In the genomic region with DNA sequence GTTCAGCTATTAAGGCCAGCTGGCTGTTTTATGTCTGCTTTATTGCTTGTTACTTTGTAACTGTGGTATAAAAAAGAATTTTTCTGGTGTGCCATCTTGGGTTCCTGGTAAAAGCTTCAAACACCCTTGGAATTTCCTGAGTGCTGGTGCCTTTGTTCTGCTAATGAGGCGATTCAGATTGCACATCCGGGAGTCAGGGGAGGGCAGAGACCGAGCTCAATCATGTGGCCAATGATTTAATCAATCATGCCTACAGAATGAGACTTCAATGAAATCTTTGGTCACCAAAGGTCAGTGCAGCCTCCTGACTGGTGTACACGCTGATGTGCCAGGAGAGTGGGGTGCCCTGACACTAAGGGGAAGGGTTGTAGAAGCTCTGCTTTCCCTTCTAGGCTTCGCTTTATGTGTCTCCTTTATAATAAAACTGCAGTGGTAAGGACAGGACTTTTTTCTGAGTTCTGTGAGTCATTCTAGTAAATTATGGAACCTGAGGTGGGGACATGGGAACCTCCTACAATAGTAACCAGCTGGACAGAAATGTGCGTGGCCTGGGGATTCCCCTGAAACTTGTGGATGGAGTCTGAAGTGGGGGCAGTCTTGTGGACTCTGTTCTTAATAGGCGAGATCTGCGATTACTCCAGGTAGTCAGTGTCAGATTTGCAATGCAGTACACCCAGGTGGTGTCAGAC, we compare ENCODE assay signal across 13 cellular contexts.
DNase-seq lines count a peak whose midpoint lies in the region; ATAC-seq, FAIRE-seq and TF ChIP-seq lines count a peak whose summit lies in the region.
"Had no signal": no experiment of that assay in that cellular context is flagged by ENCODE, and none has a peak within 500 bp of the region (broad histone marks: within the 10 kb centered on the region; RNA-seq: fewer than 3 reads in every experiment).

No MANE protein-coding gene starts in this region.

- H4K8ac ChIP-seq in IMR-90 (ENCODE audit: low read depth in 2 of 2, low read length in 2 of 2), result no peak overlapping the region

- peaks cover 3% of the 10 kb centered on the region; the same call in 1 of the 2 replicates for H3K9me1 ChIP-seq in IMR-90 (ENCODE audit: insufficient read depth, low read length)
- no peaks in the 10 kb centered on the region for H3K9me1 ChIP-seq in endothelial cell of umbilical vein (replicated peaks; ENCODE audit: control insufficient read depth, extremely low read depth, insufficient read depth, low read length)

- H3K9me3 ChIP-seq in IMR-90 (ENCODE audit: control insufficient read depth, insufficient read depth, low read length) (no peaks in the 10 kb centered on the region), endothelial cell of umbilical vein (replicated peaks; ENCODE audit: control insufficient read depth, insufficient read depth, low read length) (no peaks in the 10 kb centered on the region), mucosa of descending colon (no peaks in the 10 kb centered on the region), esophagus muscularis mucosa (no peaks in the 10 kb centered on the region)
- H3K9me3 ChIP-seq: stomach had no signal

- no peak overlapping the region for H2BK5ac ChIP-seq in IMR-90 (ENCODE audit: low read depth, low read length, poor library complexity, severe bottlenecking)

- dilution Hi-C loops in IMR-90 (cut with HindIII; ENCODE audit: low sequenced_read_pairs, unreplicated experiment) (no loop called here), endothelial cell of umbilical vein (cut with MboI; ENCODE audit: extremely low pct_ligation_motif_present, low sequenced_read_pairs) (no loop called here)

- H3K27me3 ChIP-seq in IMR-90 (ENCODE audit: control insufficient read depth, insufficient read depth, low read length) (no peaks in the 10 kb centered on the region), endothelial cell of umbilical vein (ENCODE audit: control insufficient read depth in 2 of 2, insufficient read depth in 2 of 2, low read length in 2 of 2) (no peaks in the 10 kb centered on the region), esophagus muscularis mucosa (no peaks in the 10 kb centered on the region)
- H3K27me3 ChIP-seq: BLaER1 treated with 17β-estradiol and CSF1 and Interleukin-3, amounts not matched to agents 10 nM and 100 nM; stomach had no signal

- H2AK9ac ChIP-seq in IMR-90 (replicated peaks; ENCODE audit: low read depth, low read length, poor library complexity), result no peak overlapping the region

- no peak overlapping the region for H2AK5ac ChIP-seq in IMR-90 (ENCODE audit: low read depth, low read length)

- no peak overlapping the region for H2BK20ac ChIP-seq in IMR-90 (ENCODE audit: low read depth, low read length)

- H3K14ac ChIP-seq in IMR-90 (replicated peaks; ENCODE audit: low read depth, low read length), result no peak overlapping the region

- H4K91ac ChIP-seq in IMR-90 (ENCODE audit: insufficient read depth, low read depth, low read length), result no peak overlapping the region

- H3K18ac ChIP-seq in IMR-90 (ENCODE audit: low read depth, low read length), result no peak overlapping the region

- DNase-seq in AG10803 (ENCODE audit: low read depth) (peak; percentile 48), IMR-90 (peak; percentile 34), endothelial cell of umbilical vein (ENCODE audit: low read depth, low spot score) (peak; percentile 88), mucosa of descending colon (no peak), dedifferentiated amniotic fluid mesenchymal stem cell (ENCODE audit: extremely low spot score) (no peak), cerebellum (ENCODE audit: low spot score) (no peak), esophagus muscularis mucosa (ENCODE audit: extremely low spot score) (no peak)
- DNase-seq in activated effector memory CD4-positive, alpha-beta T cell treated with Interleukin-2 at 50 U/mL for 16 hours, result no peak
- DNase-seq: activated CD8-positive, alpha-beta memory T cell treated with anti-CD3 and anti-CD28 coated beads for 24 hours; NCI-H510A treated with DMSO at 0.1 percent for 48 hours; stomach; T-cell had no signal

- FAIRE-seq in endothelial cell of umbilical vein (lab: Jason Lieb, UNC), result peak; percentile 75

- H3K36me3 ChIP-seq in IMR-90 (ENCODE audit: control insufficient read depth, insufficient read depth, low read length), result peaks cover 17% of the 10 kb centered on the region
- H3K36me3 ChIP-seq in endothelial cell of umbilical vein (ENCODE audit: control insufficient read depth in 2 of 2, extremely low read depth in 1 of 2, insufficient read depth in 2 of 2, low read length in 2 of 2), result no peaks in the 10 kb centered on the region
- H3K36me3 ChIP-seq in mucosa of descending colon (ENCODE audit: low read depth), result no peaks in the 10 kb centered on the region
- peaks cover 3 to 56% (median 22%) of the 10 kb centered on the region in 4 donors for H3K36me3 ChIP-seq in esophagus muscularis mucosa

- intact Hi-C loops in IMR-90 (cut with micrococcal nuclease), result no loop called here
- intact Hi-C loops in endothelial cell of umbilical vein (cut with micrococcal nuclease), result loop anchor here (1.0 to 2.0 kb wide), 2 partner anchors 15 to 279 kb away; no protein-coding TSS in a partner anchor
- intact Hi-C loops in mucosa of descending colon (cut with DNase I, micrococcal nuclease), result no loop called here
- intact Hi-C loops in esophagus muscularis mucosa (cut with DNase I), result no loop called here

- H4K5ac ChIP-seq in IMR-90 (ENCODE audit: low read depth, low read length), result no peak overlapping the region

- H3K79me2 ChIP-seq in endothelial cell of umbilical vein (ENCODE audit: control insufficient read depth, insufficient read depth, low read length), result no peaks in the 10 kb centered on the region

- no peak for TF ChIP-seq RAD21 in IMR-90 (IDR thresholded peaks at IDR 0.05; ENCODE audit: low read length)

- TF ChIP-seq EP300 in esophagus muscularis mucosa (IDR thresholded peaks at IDR 0.05), result no peak

- H3K4ac ChIP-seq in IMR-90 (ENCODE audit: low read depth, low read length), result no peak overlapping the region

- H3K4me2 ChIP-seq in IMR-90 (ENCODE audit: low read depth, low read length), result no peak overlapping the region
- H3K4me2 ChIP-seq in endothelial cell of umbilical vein (ENCODE audit: insufficient read depth, low read length), result peak overlapping the region; percentile 78

- H3K27ac ChIP-seq in IMR-90 (ENCODE audit: insufficient read depth, low read length) (no peak overlapping the region), endothelial cell of umbilical vein (ENCODE audit: insufficient read depth, low read depth, low read length) (peak overlapping the region; percentile 90), esophagus muscularis mucosa (replicated peaks in 1 of 4) (no peak overlapping the region)
- H3K27ac ChIP-seq: BLaER1 treated with 17β-estradiol and CSF1 and Interleukin-3, amounts not matched to agents 10 nM and 100 nM; stomach had no signal

- WGBS in IMR-90 (ENCODE audit: extremely low coverage in 2 of 2, insufficient read length in 1 of 2), 2 experiments, result 40% methylated on average over 1 of the region's 8 CpGs; no CpG with 5 or more reads in 1 of the 2 experiments
- WGBS in esophagus muscularis mucosa, result 87% methylated on average over 5 of the region's 8 CpGs

- 0 out of 2 replicates have a peak, but pooled peaks cover 2% of the 10 kb centered on the region for H3K4me1 ChIP-seq in IMR-90 (ENCODE audit: control insufficient read depth, insufficient read depth, low read length)
- H3K4me1 ChIP-seq in endothelial cell of umbilical vein (ENCODE audit: control insufficient read depth, extremely low read depth, insufficient read depth, low read length), result peaks cover 30% of the 10 kb centered on the region
- H3K4me1 ChIP-seq in mucosa of descending colon (ENCODE audit: low read depth), result no peaks in the 10 kb centered on the region
- H3K4me1 ChIP-seq in esophagus muscularis mucosa, result no peaks in the 10 kb centered on the region
- H3K4me1 ChIP-seq: stomach had no signal

- no peak overlapping the region for H3K9ac ChIP-seq in IMR-90 (ENCODE audit: low read depth, low read length)
- peak overlapping the region; percentile 55 for H3K9ac ChIP-seq in endothelial cell of umbilical vein (replicated peaks; ENCODE audit: extremely low read depth, insufficient read depth, low read length)
- H3K9ac ChIP-seq: BLaER1 treated with 17β-estradiol and CSF1 and Interleukin-3, amounts not matched to agents 10 nM and 100 nM had no signal

- CTCF ChIA-PET in IMR-90 (lab: Yijun Ruan, JAX), result no interaction called here
- CTCF ChIA-PET in endothelial cell of umbilical vein (lab: Charles Lee), result interaction anchor here (1.0 kb wide), 1 partner anchor 10 kb away, joined by 5 read pairs; no protein-coding TSS in a partner anchor

- no TSS peak for BruUV-seq in IMR-90 (replicated peaks; lab: Mats Ljungman, UMichigan)
- TSS peak; percentile 85 for BruUV-seq in endothelial cell of umbilical vein (replicated peaks; lab: Mats Ljungman, UMichigan)

- H3K4me3 ChIP-seq in AG10803 (ENCODE audit: low read length) (no peak overlapping the region), IMR-90 (ENCODE audit: insufficient read depth, low read depth, low read length) (no peak overlapping the region), endothelial cell of umbilical vein (replicated peaks in 1 of 3; ENCODE audit: insufficient read depth in 1 of 3, low read depth in 1 of 3, low read length in 3 of 3) (peak overlapping the region in 1 of 3 experiments; percentile 22), mucosa of descending colon (no peak overlapping the region), esophagus muscularis mucosa (no peak overlapping the region)
- H3K4me3 ChIP-seq: BLaER1 treated with 17β-estradiol and CSF1 and Interleukin-3, amounts not matched to agents 10 nM and 100 nM; stomach had no signal

- no peaks in the 10 kb centered on the region for H3K79me1 ChIP-seq in IMR-90 (ENCODE audit: low read depth in 1 of 2, low read length in 2 of 2)

- H2AFZ ChIP-seq in IMR-90 (replicated peaks; ENCODE audit: low read length, poor library complexity) (no peak overlapping the region), endothelial cell of umbilical vein (ENCODE audit: low read depth, low read length) (peak overlapping the region; percentile 88)

- POLR2A ChIA-PET in IMR-90 (lab: Charles Lee; ENCODE audit: unreplicated experiment), result no interaction called here
- POLR2A ChIA-PET in endothelial cell of umbilical vein (lab: Charles Lee), result interaction anchor here (0.5 kb wide), 1 partner anchor 24 kb away, joined by 3 read pairs; no protein-coding TSS in a partner anchor

- ATAC-seq in IMR-90 (ENCODE audit: low read depth) (no peak; the same call in 1 of the 2 replicates), mucosa of descending colon (peak; percentile 65)
- ATAC-seq: T-cell had no signal

- TF ChIP-seq POLR2A in IMR-90 (IDR thresholded peaks at IDR 0.05; ENCODE audit: low read depth, low read length), result no peak
- peak; percentile 17 for TF ChIP-seq POLR2A in endothelial cell of umbilical vein (IDR thresholded peaks at IDR 0.05; ENCODE audit: low read depth, low read length)
- no peak for TF ChIP-seq POLR2A in esophagus muscularis mucosa (IDR thresholded peaks at IDR 0.05; ENCODE audit: low read depth)

- no peaks in the 10 kb centered on the region; the same call in 1 of the 2 replicates for H4K20me1 ChIP-seq in IMR-90 (ENCODE audit: insufficient read depth, low read length)
- H4K20me1 ChIP-seq in endothelial cell of umbilical vein (replicated peaks; ENCODE audit: control insufficient read depth, extremely low read depth, insufficient read depth, low read length), result no peaks in the 10 kb centered on the region
- H4K20me1 ChIP-seq: BLaER1 treated with 17β-estradiol and CSF1 and Interleukin-3, amounts not matched to agents 10 nM and 100 nM had no signal

- no peak for TF ChIP-seq CTCF in AG10803 (conservative IDR thresholded peaks at IDR 0.05; ENCODE audit: low read length)
- TF ChIP-seq CTCF in IMR-90 (conservative IDR thresholded peaks at IDR 0.05; ENCODE audit: low read depth, low read length), result no peak
- no peak for TF ChIP-seq CTCF in endothelial cell of umbilical vein (IDR thresholded peaks at IDR 0.05; ENCODE audit: extremely low read depth in 1 of 2, insufficient read depth in 1 of 2, low read depth in 1 of 2, low read length in 2 of 2)
- no peak for TF ChIP-seq CTCF in mucosa of descending colon (IDR thresholded peaks at IDR 0.05)
- no peak for TF ChIP-seq CTCF in esophagus muscularis mucosa (IDR thresholded peaks at IDR 0.05)

- no peak overlapping the region for H3K23ac ChIP-seq in IMR-90 (ENCODE audit: low read depth, low read length)

- no peak overlapping the region for H3K56ac ChIP-seq in IMR-90 (ENCODE audit: extremely low read depth, insufficient read depth, low read length)

- in situ Hi-C loops in IMR-90 (cut with MboI; ENCODE audit: low sequenced_read_pairs), result no loop called here

- no peak overlapping the region for H2BK15ac ChIP-seq in IMR-90 (ENCODE audit: low read depth, low read length)

- no peak overlapping the region for H2BK120ac ChIP-seq in IMR-90 (ENCODE audit: low read depth, low read length)

Comparison
In these comparisons a context has a peak if more than half of its experiments do, and no peak if none do; other contexts are left out.
1. DNase-seq: peak in AG10803 (single experiment), IMR-90 (single experiment) and endothelial cell of umbilical vein (single experiment); none in mucosa of descending colon (0 of 3), activated effector memory CD4-positive, alpha-beta T cell treated with Interleukin-2 at 50 U/mL for 16 hours (single experiment), dedifferentiated amniotic fluid mesenchymal stem cell (single experiment), cerebellum (single experiment) and esophagus muscularis mucosa (single experiment).